In genomic region chr1:240295811-240296210, GRCh38 we compare ENCODE assay signal across 1 cellular context.
TF ChIP-seq lines count a peak whose summit lies in the region.

No MANE protein-coding gene starts in this region.

TF ChIP-seq in GM12878, 131 proteins besides CTCF, POLR2A, EP300 and RAD21 (continued from another document):
- TF ChIP-seq ZBTB40 (IDR thresholded peaks at IDR 0.05; ENCODE audit: borderline replicate concordance) (no peak), CBX3 (IDR thresholded peaks at IDR 0.05; ENCODE audit: borderline replicate concordance, low read depth) (no peak)
TF ChIP-seq in GM12878: peak in this region for 0.
